Comparison of ENCODE assay signal across 1 cellular context in genomic region chr2:58140508-58141072, GRCh38.
TF ChIP-seq lines count a peak whose summit lies in the region.

No MANE protein-coding gene starts in this region.

TF ChIP-seq in SK-N-SH, 30 proteins besides CTCF, POLR2A, EP300 and RAD21 (continued from another document):
- TF ChIP-seq REST (IDR thresholded peaks at IDR 0.05; ENCODE audit: low read depth, low read length): no peak
- no peak for TF ChIP-seq NRF1 (IDR thresholded peaks at IDR 0.05; ENCODE audit: low read depth, low read length)
- peak; percentile 98 for TF ChIP-seq PBX3 (IDR thresholded peaks at IDR 0.05)
- no peak for TF ChIP-seq FOXJ3 (CRISPR knock-in tag; IDR thresholded peaks at IDR 0.05)
- TF ChIP-seq FOXM1 (IDR thresholded peaks at IDR 0.05; ENCODE audit: low read depth): peak; percentile 62; the same call in 1 of the 2 replicates
- no peak for TF ChIP-seq USF2 (IDR thresholded peaks at IDR 0.05; ENCODE audit: borderline replicate concordance, low read depth, low read length)
- peak; percentile 92 for TF ChIP-seq POLR2AphosphoS5 (IDR thresholded peaks at IDR 0.05; ENCODE audit: low read depth, low read length)
- peak; percentile 94 for TF ChIP-seq TEAD4 (IDR thresholded peaks at IDR 0.05; ENCODE audit: borderline replicate concordance, insufficient read depth)
